Comparison of ENCODE assay signal across 8 cellular contexts in the genomic region with DNA sequence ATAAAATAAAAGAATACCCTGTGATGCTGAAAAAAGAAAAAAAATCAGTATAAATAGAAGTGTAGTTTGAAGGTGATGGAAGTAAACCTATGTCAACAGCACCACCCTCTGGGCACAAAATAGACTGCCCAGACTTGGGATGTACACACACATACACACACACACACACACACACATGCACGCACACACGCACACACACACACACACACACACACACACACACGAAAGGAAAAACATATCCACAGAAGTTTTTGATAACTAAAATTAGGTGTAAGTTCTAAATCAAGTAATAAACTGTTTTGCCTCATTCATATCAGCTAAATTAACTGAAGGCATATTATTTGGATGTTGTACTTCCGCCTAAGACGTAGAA. TPM values are rescaled to one million over a fixed set of nuclear protein-coding genes. Genes with fewer than 3 reads are reported as not detected.
A peak's percentile ranks its signal among the peaks of the same experiment; 100 is the strongest.
DNase-seq lines count a peak whose midpoint lies in the region; ATAC-seq and TF ChIP-seq lines count a peak whose summit lies in the region.

No MANE protein-coding gene starts in this region.

- DNase-seq in AG08396 (ENCODE audit: low spot score) (peak; percentile 37), HT1080 (ENCODE audit: low read depth) (peak; percentile 75), SHP77 (lab: John Stamatoyannopoulos, UW) (peak; percentile 4 to 40), epithelial cell of proximal tubule (ENCODE audit: low read depth) (peak; percentile 52)

- H3K9me3 ChIP-seq in neural cell (ENCODE audit: low read length), result no peaks in the 10 kb centered on the region

- no peak overlapping the region for H3K9ac ChIP-seq in neural cell (ENCODE audit: low read length)

- peak; percentile 84 for TF ChIP-seq RAD21 in neural cell (conservative IDR thresholded peaks at IDR 0.05)

- H3K4me3 ChIP-seq in epithelial cell of proximal tubule (ENCODE audit: low read depth, low read length) (no peak overlapping the region), neural cell (ENCODE audit: low read length) (no peak overlapping the region)

- no peaks in the 10 kb centered on the region for H3F3A ChIP-seq in neural cell (ENCODE audit: insufficient read depth, low read length, poor library complexity, severe bottlenecking)

- ATAC-seq in GM21528 (IDR thresholded peaks at IDR 0.05; ENCODE audit: low FRiP score, unreplicated experiment) (no peak), HG02973 (IDR thresholded peaks at IDR 0.05; ENCODE audit: unreplicated experiment) (no peak)

- no peak overlapping the region for H2AFZ ChIP-seq in neural cell (ENCODE audit: low read depth, low read length)

- TF ChIP-seq EP300 in neural cell (conservative IDR thresholded peaks at IDR 0.05; ENCODE audit: poor library complexity, severe bottlenecking), result no peak

- H3K27ac ChIP-seq in neural cell (ENCODE audit: low read length), result no peak overlapping the region

- no peaks in the 10 kb centered on the region for H4K20me1 ChIP-seq in neural cell (ENCODE audit: insufficient read depth)

- no peaks in the 10 kb centered on the region for H3K9me2 ChIP-seq in neural cell (ENCODE audit: insufficient read depth, low read length)

- no peaks in the 10 kb centered on the region for H3K27me3 ChIP-seq in neural cell (ENCODE audit: insufficient read depth, low read depth, low read length)

- no peak overlapping the region for H3K4me2 ChIP-seq in neural cell (ENCODE audit: low read length)

- peak; percentile 46 for TF ChIP-seq CTCF in GM12873 (IDR thresholded peaks at IDR 0.05; ENCODE audit: insufficient read depth, low read depth, low read length, missing control alignments)
- TF ChIP-seq CTCF in epithelial cell of proximal tubule (conservative IDR thresholded peaks at IDR 0.05; ENCODE audit: low read depth, low read length), result peak; percentile 72
- peak; percentile 79 for TF ChIP-seq CTCF in neural cell (IDR thresholded peaks at IDR 0.05; ENCODE audit: poor library complexity, severe bottlenecking)

- H3K79me2 ChIP-seq in neural cell (replicated peaks; ENCODE audit: insufficient read depth, low read length), result no peaks in the 10 kb centered on the region

- no peaks in the 10 kb centered on the region for H3K36me3 ChIP-seq in neural cell (ENCODE audit: insufficient read depth, low read length)

TF ChIP-seq in neural cell, 6 proteins besides CTCF, POLR2A, EP300 and RAD21:
- peak; percentile 86 for TF ChIP-seq SMC3 (conservative IDR thresholded peaks at IDR 0.05; ENCODE audit: poor library complexity)
- TF ChIP-seq, protein P1, sequence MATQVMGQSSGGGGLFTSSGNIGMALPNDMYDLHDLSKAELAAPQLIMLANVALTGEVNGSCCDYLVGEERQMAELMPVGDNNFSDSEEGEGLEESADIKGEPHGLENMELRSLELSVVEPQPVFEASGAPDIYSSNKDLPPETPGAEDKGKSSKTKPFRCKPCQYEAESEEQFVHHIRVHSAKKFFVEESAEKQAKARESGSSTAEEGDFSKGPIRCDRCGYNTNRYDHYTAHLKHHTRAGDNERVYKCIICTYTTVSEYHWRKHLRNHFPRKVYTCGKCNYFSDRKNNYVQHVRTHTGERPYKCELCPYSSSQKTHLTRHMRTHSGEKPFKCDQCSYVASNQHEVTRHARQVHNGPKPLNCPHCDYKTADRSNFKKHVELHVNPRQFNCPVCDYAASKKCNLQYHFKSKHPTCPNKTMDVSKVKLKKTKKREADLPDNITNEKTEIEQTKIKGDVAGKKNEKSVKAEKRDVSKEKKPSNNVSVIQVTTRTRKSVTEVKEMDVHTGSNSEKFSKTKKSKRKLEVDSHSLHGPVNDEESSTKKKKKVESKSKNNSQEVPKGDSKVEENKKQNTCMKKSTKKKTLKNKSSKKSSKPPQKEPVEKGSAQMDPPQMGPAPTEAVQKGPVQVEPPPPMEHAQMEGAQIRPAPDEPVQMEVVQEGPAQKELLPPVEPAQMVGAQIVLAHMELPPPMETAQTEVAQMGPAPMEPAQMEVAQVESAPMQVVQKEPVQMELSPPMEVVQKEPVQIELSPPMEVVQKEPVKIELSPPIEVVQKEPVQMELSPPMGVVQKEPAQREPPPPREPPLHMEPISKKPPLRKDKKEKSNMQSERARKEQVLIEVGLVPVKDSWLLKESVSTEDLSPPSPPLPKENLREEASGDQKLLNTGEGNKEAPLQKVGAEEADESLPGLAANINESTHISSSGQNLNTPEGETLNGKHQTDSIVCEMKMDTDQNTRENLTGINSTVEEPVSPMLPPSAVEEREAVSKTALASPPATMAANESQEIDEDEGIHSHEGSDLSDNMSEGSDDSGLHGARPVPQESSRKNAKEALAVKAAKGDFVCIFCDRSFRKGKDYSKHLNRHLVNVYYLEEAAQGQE (IDR thresholded peaks at IDR 0.05; ENCODE audit: borderline replicate concordance), result no peak

RNA-seq across cellular contexts. Expression of a gene that starts 40.5 kb away (rescaled TPM):
- 489 and 521 TPM in 2 replicates for total RNA-seq in HT1080 (2014; rRNA removed; shearing (Covaris generic))
- 417 and 504 TPM in 2 replicates for polyA plus RNA-seq in HT1080 (2015; cell fraction: cytosol; rRNA removed)
- polyA plus RNA-seq in HT1080 (2015; cell fraction: nucleus; rRNA removed), result 490 and 564 TPM in 2 replicates
- 308 and 352 TPM in 2 replicates for total RNA-seq in epithelial cell of proximal tubule
- 2.9 and 8.1 TPM in 2 replicates for polyA plus RNA-seq in neural cell
- polyA minus RNA-seq in neural cell, result 2.2 and 3.7 TPM in 2 replicates

Comparison
In these comparisons a context has a peak if more than half of its experiments do, and no peak if none do; other contexts are left out.
1. DNase-seq: peak in every context shown above with its lines; median percentile 75 in HT1080; 52 in epithelial cell of proximal tubule; 37 in AG08396; 22 in SHP77.